ENCODE assay signal across 8 cellular contexts in genomic region chr7:107563072-107563760, GRCh38. TPM values are rescaled to one million over a fixed set of nuclear protein-coding genes. Genes with fewer than 3 reads are reported as not detected.
DNase-seq lines count a peak whose midpoint lies in the region; ATAC-seq, FAIRE-seq and TF ChIP-seq lines count a peak whose summit lies in the region.

No MANE protein-coding gene starts in this region.

- no peak for FAIRE-seq in A549 (lab: Jason Lieb, UNC)

- H3K27ac ChIP-seq in A549 (peak overlapping the region; percentile 90 to 92), left lung (peak overlapping the region; percentile 86 to 89), testis (peak overlapping the region; percentile 87 to 95)

- CTCF ChIA-PET in A549 (lab: Yijun Ruan, JAX) = interaction anchor here (0.6 to 1.5 kb wide), 3 partner anchors 10 to 467 kb away, joined by 3 to 6 read pairs (median 5); no protein-coding TSS in a partner anchor

- TF ChIP-seq POLR2A in A549 (IDR thresholded peaks at IDR 0.05; ENCODE audit: low read length) (no peak), testis (IDR thresholded peaks at IDR 0.05) (no peak)

- H3K4me2 ChIP-seq in A549 = peak overlapping the region; percentile 82

- intact Hi-C loops in left lung (cut with DNase I) = no loop called here
- intact Hi-C loops in testis (cut with DNase I; ENCODE audit: low total_unique reads) = no loop called here

- H3K27me3 ChIP-seq in left lung (no peaks in the 10 kb centered on the region), testis (no peaks in the 10 kb centered on the region)

- H3K4me1 ChIP-seq in A549 (peaks cover 29% of the 10 kb centered on the region), left lung (peaks cover 0 to 48% of the 10 kb centered on the region in 2 donors), testis (peaks cover 7% of the 10 kb centered on the region)

- WGBS in A549 (ENCODE audit: missing lambda C conversion rate) = 3% methylated on average over 19 of the region's 21 CpGs
- 3 to 4% methylated on average over 14 to 21 of the region's 21 CpGs for WGBS in testis, 2 donors

- no peaks in the 10 kb centered on the region for H3K9me3 ChIP-seq in A549
- H3K9me3 ChIP-seq in left lung = no peaks in the 10 kb centered on the region
- H3K9me3 ChIP-seq in testis = no peaks in the 10 kb centered on the region

- H3K4me3 ChIP-seq in A549 (peak overlapping the region; percentile 77), left lung (peak overlapping the region; percentile 78 to 96), testis (peak overlapping the region; percentile 88 to 99)

- ATAC-seq in A549 (peak; percentile 85 to 89), GM18519 (IDR thresholded peaks at IDR 0.05; ENCODE audit: low FRiP score, unreplicated experiment) (peak; percentile 23), HG02981 (IDR thresholded peaks at IDR 0.05; ENCODE audit: unreplicated experiment) (peak; percentile 42), left lung (peak; percentile 79)

- H3K36me3 ChIP-seq in left lung (no peaks in the 10 kb centered on the region), testis (ENCODE audit: low read depth, missing control alignments) (no peaks in the 10 kb centered on the region)

- POLR2A ChIA-PET in A549 (lab: Yijun Ruan, JAX) = interaction anchor here (0.6 to 2.5 kb wide), 7 partner anchors 10 to 394 kb away, joined by 3 to 16 read pairs (median 3); partner anchors contain the start of genes BCAP29, CBLL1 and HBP1

- DNase-seq in A549 (ENCODE audit: low read depth in 1 of 2, low spot score in 1 of 2) (peak; percentile 6 to 46), NCI-H510A treated with DMSO at 0.1 percent for 48 hours (lab: John Stamatoyannopoulos, UW) (peak; percentile 47), left lung (no peak), testis (no peak), NCI-H128 (lab: John Stamatoyannopoulos, UW; ENCODE audit: unreplicated experiment) (no peak)
- DNase-seq in central memory CD4-positive, alpha-beta T cell = peak; percentile 13

- no peak for TF ChIP-seq RAD21 in A549 (conservative IDR thresholded peaks at IDR 0.05 in 1 of 2, IDR thresholded peaks at IDR 0.05 in 1 of 2)

- TF ChIP-seq EP300 in A549 (IDR thresholded peaks at IDR 0.05) = no peak

- no peak for TF ChIP-seq CTCF in A549 (IDR thresholded peaks at IDR 0.05)
- TF ChIP-seq CTCF in left lung (IDR thresholded peaks at IDR 0.05) = no peak
- no peak for TF ChIP-seq CTCF in testis (IDR thresholded peaks at IDR 0.05)

TF ChIP-seq in A549, 52 proteins besides CTCF, POLR2A, EP300 and RAD21:
- no peak for TF ChIP-seq EHMT2 (IDR thresholded peaks at IDR 0.05; ENCODE audit: low read depth)
- no peak for TF ChIP-seq CHD4 (IDR thresholded peaks at IDR 0.05; ENCODE audit: borderline replicate concordance)
- no peak for TF ChIP-seq FOSL2 (IDR thresholded peaks at IDR 0.05)
- TF ChIP-seq FOSL2 (CRISPR knock-in tag; IDR thresholded peaks at IDR 0.05) = no peak
- TF ChIP-seq, protein P1, sequence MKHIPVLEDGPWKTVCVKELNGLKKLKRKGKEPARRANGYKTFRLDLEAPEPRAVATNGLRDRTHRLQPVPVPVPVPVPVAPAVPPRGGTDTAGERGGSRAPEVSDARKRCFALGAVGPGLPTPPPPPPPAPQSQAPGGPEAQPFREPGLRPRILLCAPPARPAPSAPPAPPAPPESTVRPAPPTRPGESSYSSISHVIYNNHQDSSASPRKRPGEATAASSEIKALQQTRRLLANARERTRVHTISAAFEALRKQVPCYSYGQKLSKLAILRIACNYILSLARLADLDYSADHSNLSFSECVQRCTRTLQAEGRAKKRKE (CRISPR knock-in tag; IDR thresholded peaks at IDR 0.05; ENCODE audit: low read depth) = no peak
- no peak for TF ChIP-seq SREBF2 (IDR thresholded peaks at IDR 0.05)
- no peak for TF ChIP-seq HES2 (IDR thresholded peaks at IDR 0.05)
- TF ChIP-seq BCL3 (IDR thresholded peaks at IDR 0.05) = no peak
- no peak for TF ChIP-seq HOXA7 (CRISPR knock-in tag; IDR thresholded peaks at IDR 0.05)
- TF ChIP-seq KDM1A (IDR thresholded peaks at IDR 0.05; ENCODE audit: low read depth) = no peak
- TF ChIP-seq NR3C1 (IDR thresholded peaks at IDR 0.05) = no peak
- TF ChIP-seq HOXB13 (CRISPR knock-in tag; IDR thresholded peaks at IDR 0.05; ENCODE audit: low read depth) = no peak
- TF ChIP-seq TP53 (CRISPR knock-in tag; IDR thresholded peaks at IDR 0.05) = no peak

RNA-seq across cellular contexts. Expression of gene COG5, which starts 0.5 kb away (rescaled TPM):
- polyA plus RNA-seq in A549 (2011; rRNA removed) (33.9 and 44.0 TPM in 2 replicates), A549 (2017; fragmentation: RNase III; extraction: RNeasy Plus Mini Kit Qiagen cat#74134 plus additional on column Dnase treatment) (22.5 to 27.2 TPM (median 23.6 TPM) in 3 replicates), testis (ENCODE audit: insufficient read depth, low read depth, low replicate concordance) (27.1 TPM)
- polyA plus RNA-seq in A549 (2012; cell fraction: cytosol; rRNA removed) = 6.6 and 6.9 TPM in 2 replicates
- 5.8 and 6.4 TPM in 2 replicates for polyA plus RNA-seq in A549 (2012; cell fraction: nucleus; rRNA removed)
- 21.9 and 22.5 TPM in 2 replicates for polyA minus RNA-seq in A549 (2011; rRNA and poly(A)+ RNA removed)
- total RNA-seq in left lung (10 to 100 TPM; 41.4 to 42.6 TPM), testis (10 to 100 TPM; 70.6 to 76.1 TPM)

RNA-seq across cellular contexts. Expression of gene DUS4L, which starts 0.6 kb away (rescaled TPM):
- polyA plus RNA-seq in A549 (2011; rRNA removed) (13.6 and 17.4 TPM in 2 replicates), A549 (2017; fragmentation: RNase III; extraction: RNeasy Plus Mini Kit Qiagen cat#74134 plus additional on column Dnase treatment) (10.0 to 10.4 TPM (median 10.1 TPM) in 3 replicates), testis (ENCODE audit: insufficient read depth, low read depth, low replicate concordance) (9.5 TPM)
- polyA plus RNA-seq in A549 (2012; cell fraction: cytosol; rRNA removed) = 4.1 and 4.2 TPM in 2 replicates
- 2.2 and 3.5 TPM in 2 replicates for polyA plus RNA-seq in A549 (2012; cell fraction: nucleus; rRNA removed)
- polyA minus RNA-seq in A549 (2011; rRNA and poly(A)+ RNA removed) = 5.3 and 6.4 TPM in 2 replicates
- total RNA-seq in left lung (1 to 10 TPM; 4.3 to 5.5 TPM), testis (10 to 100 TPM; 19.5 to 30.2 TPM)

RNA-seq across cellular contexts. Expression of gene BCAP29, which starts 16.8 kb away (rescaled TPM):
- polyA plus RNA-seq in A549 (2011; rRNA removed) (45.2 and 66.9 TPM in 2 replicates), A549 (2017; fragmentation: RNase III; extraction: RNeasy Plus Mini Kit Qiagen cat#74134 plus additional on column Dnase treatment) (38.0 to 43.0 TPM (median 41.3 TPM) in 3 replicates), testis (ENCODE audit: insufficient read depth, low read depth, low replicate concordance) (121 TPM)
- 10.6 and 11.0 TPM in 2 replicates for polyA plus RNA-seq in A549 (2012; cell fraction: cytosol; rRNA removed)
- polyA plus RNA-seq in A549 (2012; cell fraction: nucleus; rRNA removed) = 7.1 and 14.3 TPM in 2 replicates
- polyA minus RNA-seq in A549 (2011; rRNA and poly(A)+ RNA removed) = 12.4 and 13.8 TPM in 2 replicates
- total RNA-seq in left lung (10 to 100 TPM; 79.3 to 80.3 TPM), testis (100 to 1,000 TPM; 114 to 134 TPM)

Comparison
In these comparisons a context has a peak if more than half of its experiments do, and no peak if none do; other contexts are left out.
1. ATAC-seq: peak in every context shown above with its lines; median percentile 87 in A549; 79 in left lung; 42 in HG02981; 23 in GM18519.
2. DNase-seq: peak in A549 (2 of 2), NCI-H510A treated with DMSO at 0.1 percent for 48 hours (single experiment) and central memory CD4-positive, alpha-beta T cell (single experiment); none in left lung (0 of 2), testis (single experiment) and NCI-H128 (single experiment).
3. Peak in every context shown above with its lines, with median percentiles within 50 percentile points of each other: H3K27ac ChIP-seq and H3K4me3 ChIP-seq.